Comparison of ENCODE assay signal across 1 cellular context in the genomic region with DNA sequence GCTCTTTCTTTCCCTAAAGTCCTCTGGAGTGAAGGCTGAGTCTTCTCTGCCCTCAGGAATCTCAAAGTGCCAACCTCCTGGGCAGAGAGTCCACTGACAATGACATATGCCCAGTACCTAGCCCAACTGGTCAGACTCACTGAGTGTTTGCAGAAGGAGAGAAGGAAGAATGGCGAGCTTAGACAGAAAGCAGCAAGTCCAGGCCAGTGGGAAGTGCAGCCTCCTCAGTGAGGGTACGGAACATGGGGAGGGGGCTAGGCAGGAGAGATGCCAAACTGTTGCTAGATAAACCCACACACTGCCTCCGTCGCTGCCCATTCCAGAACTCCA.
TF ChIP-seq lines count a peak whose summit lies in the region.

No MANE protein-coding gene starts in this region.

TF ChIP-seq in HepG2, 621 proteins besides CTCF, POLR2A, EP300 and RAD21 (continued from another document):
- TF ChIP-seq, protein P1, sequence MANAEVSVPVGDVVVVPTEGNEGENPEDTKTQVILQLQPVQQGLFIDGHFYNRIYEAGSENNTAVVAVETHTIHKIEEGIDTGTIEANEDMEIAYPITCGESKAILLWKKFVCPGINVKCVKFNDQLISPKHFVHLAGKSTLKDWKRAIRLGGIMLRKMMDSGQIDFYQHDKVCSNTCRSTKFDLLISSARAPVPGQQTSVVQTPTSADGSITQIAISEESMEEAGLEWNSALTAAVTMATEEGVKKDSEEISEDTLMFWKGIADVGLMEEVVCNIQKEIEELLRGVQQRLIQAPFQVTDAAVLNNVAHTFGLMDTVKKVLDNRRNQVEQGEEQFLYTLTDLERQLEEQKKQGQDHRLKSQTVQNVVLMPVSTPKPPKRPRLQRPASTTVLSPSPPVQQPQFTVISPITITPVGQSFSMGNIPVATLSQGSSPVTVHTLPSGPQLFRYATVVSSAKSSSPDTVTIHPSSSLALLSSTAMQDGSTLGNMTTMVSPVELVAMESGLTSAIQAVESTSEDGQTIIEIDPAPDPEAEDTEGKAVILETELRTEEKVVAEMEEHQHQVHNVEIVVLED (CRISPR knock-in tag; IDR thresholded peaks at IDR 0.05; ENCODE audit: borderline replicate concordance), result no peak
